Comparison of ENCODE assay signal across 8 cellular contexts in the genomic region with DNA sequence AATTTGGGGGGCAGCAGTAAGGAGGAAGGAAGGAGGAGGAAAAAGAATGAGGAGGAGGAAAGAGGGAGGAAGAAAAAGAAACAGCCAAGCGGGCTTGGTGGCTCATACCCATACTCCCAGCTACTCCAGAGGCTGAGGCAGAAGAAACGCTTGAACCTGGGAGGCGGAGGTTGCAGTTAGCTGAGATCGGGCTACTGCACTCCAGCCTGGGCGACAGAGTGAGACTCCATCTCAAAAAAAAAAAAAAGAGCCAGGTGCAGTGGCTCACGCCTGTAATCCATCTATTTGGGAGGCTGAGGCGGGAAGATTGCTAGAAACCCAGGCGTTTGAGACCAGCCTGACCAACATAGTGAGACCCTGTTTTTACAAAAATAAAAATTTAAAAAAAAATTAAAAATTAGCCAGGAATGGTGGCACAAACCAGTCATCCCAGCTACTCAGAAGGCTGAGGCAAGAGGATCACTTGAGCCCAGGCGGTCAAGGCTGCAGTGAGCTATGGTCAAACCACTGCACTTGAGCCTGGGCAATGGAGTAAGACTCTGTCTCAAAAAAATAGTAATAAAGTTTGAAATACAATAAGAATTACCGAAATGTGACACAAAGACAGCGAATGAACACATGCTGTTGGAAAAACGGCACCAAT. TPM values are rescaled to one million over a fixed set of nuclear protein-coding genes. Genes with fewer than 3 reads are reported as not detected.
DNase-seq lines count a peak whose midpoint lies in the region; ATAC-seq and TF ChIP-seq lines count a peak whose summit lies in the region.

No MANE protein-coding gene starts in this region.

- no peak overlapping the region for H3K27ac ChIP-seq in SK-N-SH (ENCODE audit: low read depth in 2 of 2, low read length in 1 of 2)
- peak overlapping the region; percentile 92 for H3K27ac ChIP-seq in hepatocyte

- no peak for TF ChIP-seq RAD21 in SK-N-SH (IDR thresholded peaks at IDR 0.05; ENCODE audit: low read length)

- no peaks in the 10 kb centered on the region for H3K36me3 Mint-ChIP-seq in activated T-cell treated with anti-CD3 and anti-CD28 coated beads, Interleukin-2, amount 50 U/mL, for 72 hours (ENCODE audit: insufficient read depth in 2 of 2)

- H3K27me3 ChIP-seq in SK-N-SH (ENCODE audit: insufficient read depth) (no peaks in the 10 kb centered on the region), hepatocyte (no peaks in the 10 kb centered on the region)

- H3K79me2 ChIP-seq in SK-N-SH (ENCODE audit: insufficient read depth) (no peaks in the 10 kb centered on the region), hepatocyte (no peaks in the 10 kb centered on the region)

- peaks cover 12% of the 10 kb centered on the region for H3F3A ChIP-seq in SK-N-SH (replicated peaks; ENCODE audit: insufficient read depth)

- H3K4me2 ChIP-seq in SK-N-SH (peak overlapping the region; percentile 31; the same call in 1 of the 2 replicates), hepatocyte (peak overlapping the region; percentile 77)

- in situ Hi-C loops in GM13976 (cut with MboI; ENCODE audit: low sequenced_read_pairs, unreplicated experiment): no loop called here

- no peak for TF ChIP-seq CTCF in SK-N-SH (IDR thresholded peaks at IDR 0.05)
- no peak for TF ChIP-seq CTCF in hepatocyte (IDR thresholded peaks at IDR 0.05; ENCODE audit: poor library complexity)
- TF ChIP-seq CTCF in GM13976 (IDR thresholded peaks at IDR 0.05; ENCODE audit: borderline replicate concordance, control extremely low read depth, extremely low read depth, insufficient read depth, missing control alignments): no peak

- H4K20me1 ChIP-seq in SK-N-SH (ENCODE audit: insufficient read depth): no peaks in the 10 kb centered on the region
- no peaks in the 10 kb centered on the region for H4K20me1 ChIP-seq in hepatocyte (ENCODE audit: insufficient read depth, poor library complexity, severe bottlenecking)

- no peaks in the 10 kb centered on the region for H3K36me3 ChIP-seq in SK-N-SH (replicated peaks in 1 of 2; ENCODE audit: control insufficient read depth in 1 of 2, insufficient read depth in 2 of 2, low read length in 1 of 2)
- H3K36me3 ChIP-seq in hepatocyte (replicated peaks; ENCODE audit: insufficient read depth, low read depth): no peaks in the 10 kb centered on the region

- no peaks in the 10 kb centered on the region for H3K27me3 Mint-ChIP-seq in activated T-cell treated with anti-CD3 and anti-CD28 coated beads, Interleukin-2, amount 50 U/mL, for 72 hours (ENCODE audit: low read depth)
- H3K27me3 Mint-ChIP-seq in stimulated activated naive CD8-positive, alpha-beta T cell treated with anti-CD3 and anti-CD28 coated beads, Interleukin-15, amount 100 ng/mL, for 72 hours: no peaks in the 10 kb centered on the region

- H3K4me3 Mint-ChIP-seq in activated T-cell treated with anti-CD3 and anti-CD28 coated beads, Interleukin-2, amount 50 U/mL, for 72 hours: peak overlapping the region; percentile 71 to 85
- peak overlapping the region; percentile 82 to 88 for H3K4me3 Mint-ChIP-seq in stimulated activated naive CD8-positive, alpha-beta T cell treated with anti-CD3 and anti-CD28 coated beads, Interleukin-15, amount 100 ng/mL, for 72 hours

- WGBS in SK-N-SH (ENCODE audit: low lambda C conversion rate): 79% methylated on average over 12 of the region's 12 CpGs
- WGBS in hepatocyte (ENCODE audit: low lambda C conversion rate, missing lambda C conversion rate): 65% methylated on average over 10 of the region's 12 CpGs

- H3K9me2 ChIP-seq in SK-N-SH: no peaks in the 10 kb centered on the region
- no peaks in the 10 kb centered on the region for H3K9me2 ChIP-seq in hepatocyte (replicated peaks; ENCODE audit: insufficient read depth)

- no peak overlapping the region for H3K4me3 ChIP-seq in SK-N-SH (ENCODE audit: low read depth in 2 of 2, low read length in 1 of 2)
- no peak overlapping the region for H3K4me3 ChIP-seq in hepatocyte

- no peak for TF ChIP-seq EP300 in SK-N-SH (IDR thresholded peaks at IDR 0.05; ENCODE audit: borderline replicate concordance in 1 of 2, low read depth in 1 of 2, low read length in 1 of 2)

- no peaks in the 10 kb centered on the region for H3K9me3 Mint-ChIP-seq in activated T-cell treated with anti-CD3 and anti-CD28 coated beads, Interleukin-2, amount 50 U/mL, for 72 hours
- H3K9me3 Mint-ChIP-seq in stimulated activated naive CD8-positive, alpha-beta T cell treated with anti-CD3 and anti-CD28 coated beads, Interleukin-15, amount 100 ng/mL, for 72 hours: no peaks in the 10 kb centered on the region

- H3K4me1 Mint-ChIP-seq in activated T-cell treated with anti-CD3 and anti-CD28 coated beads, Interleukin-2, amount 50 U/mL, for 72 hours (ENCODE audit: low read depth): peaks cover 13% of the 10 kb centered on the region
- H3K4me1 Mint-ChIP-seq in stimulated activated naive CD8-positive, alpha-beta T cell treated with anti-CD3 and anti-CD28 coated beads, Interleukin-15, amount 100 ng/mL, for 72 hours: peaks cover 13% of the 10 kb centered on the region

- POLR2A ChIA-PET in SK-N-SH (lab: Yijun Ruan, JAX): no interaction called here

- CTCF ChIA-PET in SK-N-SH (lab: Yijun Ruan, JAX): no interaction called here

- H3K27ac Mint-ChIP-seq in activated T-cell treated with anti-CD3 and anti-CD28 coated beads, Interleukin-2, amount 50 U/mL, for 72 hours: peak overlapping the region; percentile 43
- peak overlapping the region; percentile 93 to 97 for H3K27ac Mint-ChIP-seq in stimulated activated naive CD8-positive, alpha-beta T cell treated with anti-CD3 and anti-CD28 coated beads, Interleukin-15, amount 100 ng/mL, for 72 hours

- no peak for DNase-seq in activated T-cell treated with anti-CD3 and anti-CD28 coated beads, Interleukin-2, amount 50 U/mL, for 72 hours
- DNase-seq in activated T-cell treated with anti-CD3 and anti-CD28 coated beads, Interleukin-2, amount 50 U/mL, for 48 hours: no peak
- DNase-seq in SK-N-SH (no peak), hepatocyte (ENCODE audit: low spot score) (no peak), GM13976 (ENCODE audit: low spot score) (no peak), NCI-H2227 (lab: John Stamatoyannopoulos, UW; ENCODE audit: unreplicated experiment) (no peak), OCI-M1 (lab: John Stamatoyannopoulos, UW) (no peak)
- DNase-seq in stimulated activated naive CD8-positive, alpha-beta T cell treated with anti-CD3 and anti-CD28 coated beads, Interleukin-15, amount 100 ng/mL, for 72 hours: no peak

- H3K9ac ChIP-seq in SK-N-SH: no peak overlapping the region

- H2AFZ ChIP-seq in SK-N-SH (ENCODE audit: low read depth): peak overlapping the region; percentile 71; the same call in 1 of the 2 replicates
- H2AFZ ChIP-seq in hepatocyte: peak overlapping the region; percentile 79

- ATAC-seq in activated T-cell treated with anti-CD3 and anti-CD28 coated beads, Interleukin-2, amount 50 U/mL, for 72 hours (replicated peaks in 1 of 2): no peak
- no peak for ATAC-seq in stimulated activated naive CD8-positive, alpha-beta T cell treated with anti-CD3 and anti-CD28 coated beads, Interleukin-15, amount 100 ng/mL, for 72 hours

- no peaks in the 10 kb centered on the region for H3K9me3 ChIP-seq in SK-N-SH
- H3K9me3 ChIP-seq in hepatocyte (ENCODE audit: low read depth): no peaks in the 10 kb centered on the region

- H3K4me1 ChIP-seq in SK-N-SH (ENCODE audit: control insufficient read depth in 1 of 2, insufficient read depth in 2 of 2, low read depth in 1 of 2, low read length in 1 of 2) (no peaks in the 10 kb centered on the region; a peak in 1 of 4 replicates), hepatocyte (ENCODE audit: insufficient read depth) (no peaks in the 10 kb centered on the region)

TF ChIP-seq in SK-N-SH, 30 proteins besides CTCF, POLR2A, EP300 and RAD21 (continues in another document):
- TF ChIP-seq IRF3 (IDR thresholded peaks at IDR 0.05; ENCODE audit: low read depth, low read length) (no peak), CHD2 (IDR thresholded peaks at IDR 0.05; ENCODE audit: low read length, partially characterized antibody) (no peak), RFX5 (IDR thresholded peaks at IDR 0.05; ENCODE audit: low read length) (no peak), JUND (IDR thresholded peaks at IDR 0.05) (no peak), TAF1 (IDR thresholded peaks at IDR 0.05; ENCODE audit: borderline replicate concordance, low read depth, low read length) (no peak), FOXJ3 (CRISPR knock-in tag; IDR thresholded peaks at IDR 0.05) (no peak), NFIC (IDR thresholded peaks at IDR 0.05; ENCODE audit: borderline replicate concordance) (no peak), MXI1 (IDR thresholded peaks at IDR 0.05; ENCODE audit: low read depth, low read length) (no peak), YY1 (IDR thresholded peaks at IDR 0.05; ENCODE audit: low read depth) (no peak)
- TF ChIP-seq, protein P1, sequence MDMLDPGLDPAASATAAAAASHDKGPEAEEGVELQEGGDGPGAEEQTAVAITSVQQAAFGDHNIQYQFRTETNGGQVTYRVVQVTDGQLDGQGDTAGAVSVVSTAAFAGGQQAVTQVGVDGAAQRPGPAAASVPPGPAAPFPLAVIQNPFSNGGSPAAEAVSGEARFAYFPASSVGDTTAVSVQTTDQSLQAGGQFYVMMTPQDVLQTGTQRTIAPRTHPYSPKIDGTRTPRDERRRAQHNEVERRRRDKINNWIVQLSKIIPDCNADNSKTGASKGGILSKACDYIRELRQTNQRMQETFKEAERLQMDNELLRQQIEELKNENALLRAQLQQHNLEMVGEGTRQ (IDR thresholded peaks at IDR 0.05; ENCODE audit: borderline replicate concordance, low read depth, low read length): no peak

RNA-seq across cellular contexts. Expression of gene CRCP, which starts 14.1 kb away (rescaled TPM):
- 10 to 100 TPM; 36.3 to 48.8 TPM for total RNA-seq in activated T-cell treated with anti-CD3 and anti-CD28 coated beads, Interleukin-2, amount 50 U/mL, for 72 hours
- polyA plus RNA-seq in SK-N-SH (2012; rRNA removed) (34.0 and 34.1 TPM in 2 replicates), hepatocyte (9.0 and 13.8 TPM in 2 replicates)
- polyA plus RNA-seq in SK-N-SH (2012; cell fraction: cytosol; rRNA removed): 33.3 and 35.7 TPM in 2 replicates
- 40.7 and 57.5 TPM in 2 replicates for polyA plus RNA-seq in SK-N-SH (2012; cell fraction: nucleus; rRNA removed)
- 38.0 and 41.6 TPM in 2 replicates for total RNA-seq in hepatocyte

RNA-seq across cellular contexts. Expression of gene ASL, which starts 24.9 kb away (rescaled TPM):
- 10 to 100 TPM; 13.8 to 16.6 TPM for total RNA-seq in activated T-cell treated with anti-CD3 and anti-CD28 coated beads, Interleukin-2, amount 50 U/mL, for 72 hours
- 138 and 141 TPM in 2 replicates for polyA plus RNA-seq in SK-N-SH (2012; rRNA removed)
- 54.1 and 76.3 TPM in 2 replicates for polyA plus RNA-seq in SK-N-SH (2012; cell fraction: cytosol; rRNA removed)
- polyA plus RNA-seq in SK-N-SH (2012; cell fraction: nucleus; rRNA removed): 426 and 428 TPM in 2 replicates
- total RNA-seq in hepatocyte: 83.7 and 98.5 TPM in 2 replicates
- 101 and 109 TPM in 2 replicates for polyA plus RNA-seq in hepatocyte
